Comparison of ENCODE assay signal across 19 cellular contexts in the genomic region with DNA sequence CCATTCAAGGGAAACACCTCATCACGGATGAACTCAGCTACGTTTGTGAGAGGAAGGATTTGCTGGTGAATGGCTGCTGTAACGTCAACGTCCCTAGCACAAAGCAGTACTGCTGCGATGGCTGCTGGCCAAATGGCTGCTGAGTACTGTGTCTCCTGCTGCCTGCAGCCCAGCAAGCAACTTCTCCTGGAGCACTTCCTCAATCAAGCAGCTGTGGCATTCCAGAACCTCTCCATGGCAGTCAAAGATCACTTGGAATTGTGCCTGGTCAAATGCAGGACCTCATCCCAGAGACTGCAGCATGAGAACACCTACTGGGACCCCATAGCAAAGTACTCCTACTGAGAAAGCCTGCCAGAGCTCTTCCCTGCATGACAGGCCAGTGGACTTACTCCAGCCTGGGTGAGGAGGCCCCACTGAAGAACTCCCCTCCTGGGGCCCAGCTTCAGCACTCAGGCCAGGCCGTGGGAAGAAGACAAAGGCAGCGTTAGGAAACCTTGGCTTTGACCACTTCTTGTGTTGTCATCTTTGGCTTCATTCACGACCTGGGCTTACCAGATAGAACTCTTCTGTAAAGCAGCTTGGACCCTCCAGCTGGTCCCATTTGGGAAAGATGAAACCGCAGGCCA.
DNase-seq lines count a peak whose midpoint lies in the region; ATAC-seq, FAIRE-seq and TF ChIP-seq lines count a peak whose summit lies in the region.
"Had no signal": no experiment of that assay in that cellular context is flagged by ENCODE, and none has a peak within 500 bp of the region (broad histone marks: within the 10 kb centered on the region; RNA-seq: fewer than 3 reads in every experiment).

No MANE protein-coding gene starts in this region.

- no peak for FAIRE-seq in small intestine (lab: Jason Lieb, UNC)
- FAIRE-seq: G401.6, GM12878 had no signal

- H3K79me1 ChIP-seq in mesenchymal stem cell (replicated peaks; ENCODE audit: low read length, poor library complexity, severe bottlenecking) = no peaks in the 10 kb centered on the region

- H3K4me3 ChIP-seq in HEK293 (ENCODE audit: low read depth, low read length) (no peak overlapping the region), choroid plexus epithelial cell (ENCODE audit: low read depth, low read length) (no peak overlapping the region), small intestine (ENCODE audit: low read depth in 1 of 2, low read length in 2 of 2) (no peak overlapping the region), mesenchymal stem cell (ENCODE audit: insufficient read depth in 1 of 2, low read depth in 1 of 2, low read length in 2 of 2) (no peak overlapping the region)
- H3K4me3 ChIP-seq: A549; BLaER1 treated with 17β-estradiol and CSF1 and Interleukin-3, amounts not matched to agents 10 nM and 100 nM; GM12878; SJCRH30 had no signal

- H3K4me1 ChIP-seq in HEK293 (ENCODE audit: control insufficient read depth, insufficient read depth, low read length) (no peaks in the 10 kb centered on the region), small intestine (ENCODE audit: control insufficient read depth in 2 of 2, insufficient read depth in 1 of 2, low read depth in 1 of 2, low read length in 1 of 2) (no peaks in the 10 kb centered on the region), mesenchymal stem cell (ENCODE audit: control insufficient read depth, insufficient read depth, low read depth, low read length) (no peaks in the 10 kb centered on the region)
- H3K4me1 ChIP-seq: A549; BLaER1 treated with 17β-estradiol and CSF1 and Interleukin-3, amounts not matched to agents 10 nM and 100 nM; SJCRH30 had no signal

- no peak overlapping the region for H4K91ac ChIP-seq in mesenchymal stem cell (ENCODE audit: low read length)

- no peak for TF ChIP-seq CTCF in HEK293 (tag by site-specific recombination; IDR thresholded peaks at IDR 0.05)
- TF ChIP-seq CTCF in choroid plexus epithelial cell (conservative IDR thresholded peaks at IDR 0.05; ENCODE audit: low read depth, low read length) = no peak

- H3K27me3 ChIP-seq in small intestine (ENCODE audit: control insufficient read depth in 2 of 2, insufficient read depth in 2 of 2, low read length in 2 of 2) (no peaks in the 10 kb centered on the region), mesenchymal stem cell (ENCODE audit: control insufficient read depth in 1 of 2, insufficient read depth in 1 of 2, low read length in 2 of 2) (no peaks in the 10 kb centered on the region)
- H3K27me3 ChIP-seq: SJCRH30 had no signal

- H2BK12ac ChIP-seq in mesenchymal stem cell (ENCODE audit: low read length in 2 of 2) = no peak overlapping the region

- no peak overlapping the region for H3K9ac ChIP-seq in mesenchymal stem cell (ENCODE audit: low read length)
- H3K9ac ChIP-seq: BLaER1 treated with 17β-estradiol and CSF1 and Interleukin-3, amounts not matched to agents 10 nM and 100 nM had no signal

- no peak overlapping the region for H3K14ac ChIP-seq in mesenchymal stem cell (ENCODE audit: low read length in 2 of 2)

- H2BK15ac ChIP-seq in mesenchymal stem cell (ENCODE audit: low read depth, poor library complexity, severe bottlenecking) = no peak overlapping the region

- H3K4me2 ChIP-seq in mesenchymal stem cell (ENCODE audit: low read length, poor library complexity, severe bottlenecking) = no peak overlapping the region
- H3K4me2 ChIP-seq: A549; BLaER1 treated with 17β-estradiol and CSF1 and Interleukin-3, amounts not matched to agents 10 nM and 100 nM had no signal

- no peak overlapping the region for H2BK5ac ChIP-seq in mesenchymal stem cell (ENCODE audit: low read depth, low read length, poor library complexity, severe bottlenecking)

- no peak overlapping the region for H3K27ac ChIP-seq in HEK293 (ENCODE audit: extremely low read depth, low read depth, low read length)
- no peak overlapping the region for H3K27ac ChIP-seq in small intestine (ENCODE audit: low read depth in 1 of 2, low read length in 1 of 2)
- H3K27ac ChIP-seq in mesenchymal stem cell (ENCODE audit: low read length, poor library complexity, severe bottlenecking) = no peak overlapping the region
- H3K27ac ChIP-seq: A549; BLaER1 treated with 17β-estradiol and CSF1 and Interleukin-3, amounts not matched to agents 10 nM and 100 nM; SJCRH30 had no signal

- DNase-seq in choroid plexus epithelial cell (ENCODE audit: low read depth) (peak; percentile 7), left ventricle myocardium superior (peak; percentile 59), small intestine (peak; percentile 49), hypothalamus (lab: John Stamatoyannopoulos, UW) (no peak), mesenchymal stem cell (no peak)
- DNase-seq: CD8-positive, alpha-beta memory T cell; DMS79 treated with DMSO at 0.1 percent for 48 hours; HFFc6; NCI-H1105; NCI-H1694 treated with DMSO at 0.1 percent for 48 hours; NCI-H345; NK-92 treated with Interleukin-12 subunit alpha and Interleukin-12 subunit beta, amount 100 ng/mL, for 24 hours; SJCRH30 had no signal

- POLR2A ChIA-PET in HEK293 (lab: Yijun Ruan, JAX) = no interaction called here

- H3K36me3 ChIP-seq in HEK293 (ENCODE audit: control insufficient read depth in 2 of 2, insufficient read depth in 1 of 2, low read length in 2 of 2) (no peaks in the 10 kb centered on the region; a peak in 1 of 3 replicates), small intestine (ENCODE audit: control insufficient read depth in 2 of 2, insufficient read depth in 2 of 2, low read length in 2 of 2) (no peaks in the 10 kb centered on the region), mesenchymal stem cell (ENCODE audit: control insufficient read depth in 1 of 2, insufficient read depth in 2 of 2, low read depth in 1 of 2, low read length in 2 of 2) (peaks cover 0 to 9% of the 10 kb centered on the region in 2 experiments)
- H3K36me3 ChIP-seq: SJCRH30 had no signal

- no peak overlapping the region for H3K4ac ChIP-seq in mesenchymal stem cell (ENCODE audit: low read depth in 1 of 2, low read length in 2 of 2)

- no peak overlapping the region for H2AFZ ChIP-seq in mesenchymal stem cell (ENCODE audit: low read depth, low read length)

- H3K9me3 ChIP-seq in HEK293 (ENCODE audit: control insufficient read depth, insufficient read depth, low read depth, low read length) (peaks cover 3% of the 10 kb centered on the region; the same call in 1 of the 2 replicates), small intestine (ENCODE audit: control insufficient read depth, low read depth) (no peaks in the 10 kb centered on the region), mesenchymal stem cell (ENCODE audit: control insufficient read depth, low read length) (no peaks in the 10 kb centered on the region)
- H3K9me3 ChIP-seq: A549, SJCRH30 had no signal

- CTCF ChIA-PET in HEK293 (lab: Yijun Ruan, JAX) = no interaction called here

- no peak overlapping the region for H2AK5ac ChIP-seq in mesenchymal stem cell (ENCODE audit: low read length, severe bottlenecking)

- no peak overlapping the region for H4K8ac ChIP-seq in mesenchymal stem cell (ENCODE audit: low read length)

- ATAC-seq in left ventricle myocardium superior (peak; percentile 95), HG02870 (IDR thresholded peaks at IDR 0.05; ENCODE audit: unreplicated experiment) (no peak)
- ATAC-seq: A549, GM12878 had no signal

- no peak overlapping the region for H2BK120ac ChIP-seq in mesenchymal stem cell (ENCODE audit: low read depth, low read length)

- no peak overlapping the region for H3K23ac ChIP-seq in mesenchymal stem cell (ENCODE audit: low read length in 2 of 2)

- H3K18ac ChIP-seq in mesenchymal stem cell (ENCODE audit: low read depth in 1 of 2, low read length in 2 of 2) = no peak overlapping the region

- WGBS in small intestine, 3 donors = 66 to 72% (median 67%) methylated on average over 9 of the region's 9 CpGs
- WGBS in mesenchymal stem cell = 97% methylated on average over 9 of the region's 9 CpGs

- intact Hi-C loops in left ventricle myocardium superior (cut with micrococcal nuclease) = no loop called here

TF ChIP-seq in HEK293, 187 proteins besides CTCF, POLR2A, EP300 and RAD21:
- no peak for TF ChIP-seq GLI4 (tag by site-specific recombination; IDR thresholded peaks at IDR 0.05)
- TF ChIP-seq, protein P1, sequence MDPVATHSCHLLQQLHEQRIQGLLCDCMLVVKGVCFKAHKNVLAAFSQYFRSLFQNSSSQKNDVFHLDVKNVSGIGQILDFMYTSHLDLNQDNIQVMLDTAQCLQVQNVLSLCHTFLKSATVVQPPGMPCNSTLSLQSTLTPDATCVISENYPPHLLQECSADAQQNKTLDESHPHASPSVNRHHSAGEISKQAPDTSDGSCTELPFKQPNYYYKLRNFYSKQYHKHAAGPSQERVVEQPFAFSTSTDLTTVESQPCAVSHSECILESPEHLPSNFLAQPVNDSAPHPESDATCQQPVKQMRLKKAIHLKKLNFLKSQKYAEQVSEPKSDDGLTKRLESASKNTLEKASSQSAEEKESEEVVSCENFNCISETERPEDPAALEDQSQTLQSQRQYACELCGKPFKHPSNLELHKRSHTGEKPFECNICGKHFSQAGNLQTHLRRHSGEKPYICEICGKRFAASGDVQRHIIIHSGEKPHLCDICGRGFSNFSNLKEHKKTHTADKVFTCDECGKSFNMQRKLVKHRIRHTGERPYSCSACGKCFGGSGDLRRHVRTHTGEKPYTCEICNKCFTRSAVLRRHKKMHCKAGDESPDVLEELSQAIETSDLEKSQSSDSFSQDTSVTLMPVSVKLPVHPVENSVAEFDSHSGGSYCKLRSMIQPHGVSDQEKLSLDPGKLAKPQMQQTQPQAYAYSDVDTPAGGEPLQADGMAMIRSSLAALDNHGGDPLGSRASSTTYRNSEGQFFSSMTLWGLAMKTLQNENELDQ (tag by site-specific recombination; IDR thresholded peaks at IDR 0.05; ENCODE audit: low read depth) = no peak
- TF ChIP-seq ZFP41 (tag by site-specific recombination; IDR thresholded peaks at IDR 0.05; ENCODE audit: borderline replicate concordance) = no peak
- TF ChIP-seq ZIC2 (tag by site-specific recombination; IDR thresholded peaks at IDR 0.05) = peak; percentile 67
- TF ChIP-seq SETDB1 (IDR thresholded peaks at IDR 0.05; ENCODE audit: insufficient read length, low read length) = no peak

Comparison
In these comparisons a context has a peak if more than half of its experiments do, and no peak if none do; other contexts are left out.
1. DNase-seq: peak in choroid plexus epithelial cell (single experiment), left ventricle myocardium superior (single experiment) and small intestine (single experiment); none in hypothalamus (0 of 51) and mesenchymal stem cell (single experiment).